Comparison of ENCODE assay signal across 24 cellular contexts in the genomic region with DNA sequence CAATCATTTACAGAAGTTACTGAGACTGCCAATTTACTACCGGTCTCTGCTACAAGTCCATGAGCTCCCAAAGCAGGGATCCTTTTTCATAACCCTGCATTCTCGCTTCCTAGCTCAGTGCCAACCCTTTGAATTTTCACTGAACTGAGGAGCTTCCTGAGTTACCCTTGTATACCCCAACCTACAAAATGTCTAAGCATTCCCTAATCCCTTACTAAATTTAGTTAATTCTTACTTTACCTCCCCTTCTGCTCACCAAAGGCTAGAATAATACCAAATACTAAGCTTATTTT. TPM values are rescaled to one million over a fixed set of nuclear protein-coding genes. Genes with fewer than 3 reads are reported as not detected.
A peak's percentile ranks its signal among the peaks of the same experiment; 100 is the strongest.
DNase-seq lines count a peak whose midpoint lies in the region; ATAC-seq and TF ChIP-seq lines count a peak whose summit lies in the region.
"Had no signal": no experiment of that assay in that cellular context is flagged by ENCODE, and none has a peak within 500 bp of the region (broad histone marks: within the 10 kb centered on the region; RNA-seq: fewer than 3 reads in every experiment).

No MANE protein-coding gene starts in this region.

- DNase-seq in activated CD8-positive, alpha-beta memory T cell treated with anti-CD3 and anti-CD28 coated beads, Interleukin-2, amount 10 ng/mL, durations not matched to agents 7 days and 5 days: no peak
- DNase-seq in activated CD8-positive, alpha-beta memory T cell treated with anti-CD3 and anti-CD28 coated beads, Interleukin-2, amount 50 U/mL, for 4 hours: no peak
- DNase-seq in Panc1 (ENCODE audit: low read depth, low spot score) (no peak), erythroblast (lab: John Stamatoyannopoulos, UW) (no peak), smooth muscle cell (lab: John Stamatoyannopoulos, UW; ENCODE audit: unreplicated experiment) (no peak), COLO668 (lab: John Stamatoyannopoulos, UW; ENCODE audit: unreplicated experiment) (no peak)
- no peak for DNase-seq in stimulated activated naive CD8-positive, alpha-beta T cell treated with anti-CD3 and anti-CD28 coated beads, Interleukin-15, amount 100 ng/mL, for 72 hours
- DNase-seq: ACHN, amniotic stem cell, COR-L47, DMS79, H7, heart left ventricle, Karpas-422, NCI-H1694 treated with DMSO at 0.1 percent for 48 hours, NCI-H526 treated with DMSO at 0.1 percent for 48 hours, nucleus accumbens, T-helper 9 cell, testis had no signal

- H3K4me2 ChIP-seq in smooth muscle cell: no peak overlapping the region
- H3K4me2 ChIP-seq: BLaER1 had no signal

- no peaks in the 10 kb centered on the region for H3K9me3 ChIP-seq in Panc1 (ENCODE audit: control insufficient read depth, insufficient read depth, low read depth, low read length)
- no peaks in the 10 kb centered on the region for H3K9me3 ChIP-seq in smooth muscle cell (replicated peaks; ENCODE audit: low read depth)
- H3K9me3 ChIP-seq: BLaER1, breast epithelium, heart left ventricle, testis had no signal

- H3K27ac Mint-ChIP-seq in activated CD8-positive, alpha-beta memory T cell treated with anti-CD3 and anti-CD28 coated beads, Interleukin-2, amount 10 ng/mL, durations not matched to agents 7 days and 5 days: peak overlapping the region; percentile 61
- H3K27ac Mint-ChIP-seq in stimulated activated naive CD8-positive, alpha-beta T cell treated with anti-CD3 and anti-CD28 coated beads, Interleukin-15, amount 100 ng/mL, for 72 hours: no peak overlapping the region

- H3K27me3 ChIP-seq in Panc1 (ENCODE audit: control insufficient read depth, insufficient read depth, low read length) (no peaks in the 10 kb centered on the region), smooth muscle cell (ENCODE audit: low read depth) (no peaks in the 10 kb centered on the region)
- H3K27me3 ChIP-seq: BLaER1, breast epithelium, heart left ventricle, testis had no signal

- peaks cover 36% of the 10 kb centered on the region for H4K20me1 ChIP-seq in smooth muscle cell (ENCODE audit: low read depth)

- 89% methylated on average over 2 of the region's 2 CpGs for WGBS in smooth muscle cell (ENCODE audit: low lambda C conversion rate)

- peaks cover 52% of the 10 kb centered on the region for H3F3A ChIP-seq in smooth muscle cell (ENCODE audit: low read depth)

- TF ChIP-seq POLR2A in erythroblast (IDR thresholded peaks at IDR 0.05; ENCODE audit: low read length): peak; percentile 4

- peaks cover 8% of the 10 kb centered on the region for H3K4me1 Mint-ChIP-seq in activated CD8-positive, alpha-beta memory T cell treated with anti-CD3 and anti-CD28 coated beads, Interleukin-2, amount 10 ng/mL, durations not matched to agents 7 days and 5 days
- peaks cover 9% of the 10 kb centered on the region for H3K4me1 Mint-ChIP-seq in stimulated activated naive CD8-positive, alpha-beta T cell treated with anti-CD3 and anti-CD28 coated beads, Interleukin-15, amount 100 ng/mL, for 72 hours

- H3K79me2 ChIP-seq in smooth muscle cell (ENCODE audit: low read depth): no peaks in the 10 kb centered on the region

- H3K27me3 Mint-ChIP-seq in activated CD8-positive, alpha-beta memory T cell treated with anti-CD3 and anti-CD28 coated beads, Interleukin-2, amount 10 ng/mL, durations not matched to agents 7 days and 5 days: no peaks in the 10 kb centered on the region
- no peaks in the 10 kb centered on the region for H3K27me3 Mint-ChIP-seq in stimulated activated naive CD8-positive, alpha-beta T cell treated with anti-CD3 and anti-CD28 coated beads, Interleukin-15, amount 100 ng/mL, for 72 hours

- in situ Hi-C loops in Panc1 (cut with HindIII; ENCODE audit: low pct_unique_long_range_greater_than_20kb, low sequenced_read_pairs): loop anchor here (25.0 kb wide), 1 partner anchor 136 kb away; a partner anchor contains a TSS

- H3K9ac ChIP-seq in smooth muscle cell (ENCODE audit: low read depth): no peak overlapping the region
- H3K9ac ChIP-seq: BLaER1 had no signal

- BruUV-seq in Panc1 (replicated peaks; lab: Mats Ljungman, UMichigan): no TSS peak

- intact Hi-C loops in Panc1 (cut with micrococcal nuclease; ENCODE audit: unreplicated experiment): no loop called here

- no peaks in the 10 kb centered on the region for H3K9me3 Mint-ChIP-seq in activated CD8-positive, alpha-beta memory T cell treated with anti-CD3 and anti-CD28 coated beads, Interleukin-2, amount 10 ng/mL, durations not matched to agents 7 days and 5 days (ENCODE audit: low read depth)
- H3K9me3 Mint-ChIP-seq in stimulated activated naive CD8-positive, alpha-beta T cell treated with anti-CD3 and anti-CD28 coated beads, Interleukin-15, amount 100 ng/mL, for 72 hours: no peaks in the 10 kb centered on the region

- H3K27ac ChIP-seq in Panc1 (ENCODE audit: low read length) (peak overlapping the region; percentile 100), smooth muscle cell (ENCODE audit: low read depth) (peak overlapping the region; percentile 62)
- H3K27ac ChIP-seq: BLaER1, coronary artery, testis had no signal

- CTCF ChIA-PET in activated CD8-positive, alpha-beta memory T cell treated with anti-CD3 and anti-CD28 coated beads, Interleukin-2, amount 10 ng/mL, durations not matched to agents 7 days and 5 days (lab: Charles Lee): interaction anchor here (0.8 to 22.1 kb wide), 6 partner anchors 8 to 194 kb away, joined by 3 to 458 read pairs (median 4); a partner anchor contains a TSS
- CTCF ChIA-PET in Panc1 (lab: Charles Lee): interaction anchor here (0.7 to 1.0 kb wide), 2 partner anchors 41 to 127 kb away, joined by 3 to 4 read pairs; no protein-coding TSS in a partner anchor

- no peak for ATAC-seq in activated CD8-positive, alpha-beta memory T cell treated with anti-CD3 and anti-CD28 coated beads, Interleukin-2, amount 10 ng/mL, durations not matched to agents 7 days and 5 days
- ATAC-seq in Panc1 (peak; percentile 7), GM21786 (IDR thresholded peaks at IDR 0.05; ENCODE audit: unreplicated experiment) (no peak)
- no peak for ATAC-seq in stimulated activated naive CD8-positive, alpha-beta T cell treated with anti-CD3 and anti-CD28 coated beads, Interleukin-15, amount 100 ng/mL, for 72 hours

- POLR2A ChIA-PET in Panc1 (lab: Charles Lee): interaction anchor here (0.6 to 1.5 kb wide), 7 partner anchors 13 to 403 kb away, joined by 3 to 10 read pairs (median 3); no protein-coding TSS in a partner anchor

- peaks cover 82% of the 10 kb centered on the region for H3K4me1 ChIP-seq in Panc1 (ENCODE audit: control insufficient read depth, insufficient read depth, low read length)
- no peaks in the 10 kb centered on the region for H3K4me1 ChIP-seq in smooth muscle cell (ENCODE audit: low read depth)
- H3K4me1 ChIP-seq: breast epithelium, testis had no signal

- H3K4me3 ChIP-seq in Panc1 (ENCODE audit: low read depth in 2 of 2, low read length in 2 of 2) (no peak overlapping the region), smooth muscle cell (no peak overlapping the region)
- H3K4me3 ChIP-seq: BLaER1, breast epithelium, coronary artery, heart left ventricle, lung, testis had no signal

- H3K36me3 Mint-ChIP-seq in activated CD8-positive, alpha-beta memory T cell treated with anti-CD3 and anti-CD28 coated beads, Interleukin-2, amount 10 ng/mL, durations not matched to agents 7 days and 5 days: peaks cover 32% of the 10 kb centered on the region

- H3K36me3 ChIP-seq in Panc1 (ENCODE audit: control insufficient read depth, insufficient read depth, low read length) (peaks cover 14% of the 10 kb centered on the region), smooth muscle cell (ENCODE audit: low read depth) (peaks cover 5% of the 10 kb centered on the region)
- H3K36me3 ChIP-seq: breast epithelium had no signal

- no peak overlapping the region for H2AFZ ChIP-seq in smooth muscle cell (ENCODE audit: low read depth)

- no peak overlapping the region for H3K4me3 Mint-ChIP-seq in activated CD8-positive, alpha-beta memory T cell treated with anti-CD3 and anti-CD28 coated beads, Interleukin-2, amount 10 ng/mL, durations not matched to agents 7 days and 5 days
- H3K4me3 Mint-ChIP-seq in stimulated activated naive CD8-positive, alpha-beta T cell treated with anti-CD3 and anti-CD28 coated beads, Interleukin-15, amount 100 ng/mL, for 72 hours: no peak overlapping the region

- no peak for TF ChIP-seq CTCF in Panc1 (IDR thresholded peaks at IDR 0.05)
- TF ChIP-seq CTCF in smooth muscle cell (IDR thresholded peaks at IDR 0.05; ENCODE audit: borderline replicate concordance, insufficient read depth, poor library complexity, severe bottlenecking): no peak

RNA-seq across cellular contexts. Expression of a gene that starts 9.6 kb away (rescaled TPM):
- 100 to 1,000 TPM; 271 to 336 TPM for total RNA-seq in activated CD8-positive, alpha-beta memory T cell treated with anti-CD3 and anti-CD28 coated beads, Interleukin-2, amount 10 ng/mL, durations not matched to agents 7 days and 5 days
- 547 TPM for total RNA-seq in Panc1 (2021; ENCODE audit: unreplicated experiment)
- polyA plus RNA-seq in Panc1 (2012; ENCODE audit: insufficient read length): 391 TPM
- total RNA-seq in smooth muscle cell: 93.8 and 108 TPM in 2 replicates
- polyA plus RNA-seq in smooth muscle cell: 108 and 126 TPM in 2 replicates

RNA-seq across cellular contexts. Expression of a gene that starts 12.7 kb away (rescaled TPM):
- total RNA-seq in activated CD8-positive, alpha-beta memory T cell treated with anti-CD3 and anti-CD28 coated beads, Interleukin-2, amount 10 ng/mL, durations not matched to agents 7 days and 5 days: 10 to 100 TPM; 26.0 to 26.7 TPM
- total RNA-seq in Panc1 (2021; ENCODE audit: unreplicated experiment) (64.1 TPM), smooth muscle cell (44.0 and 83.2 TPM in 2 replicates)
- 44.9 TPM for polyA plus RNA-seq in Panc1 (2012; ENCODE audit: insufficient read length)
- polyA plus RNA-seq in smooth muscle cell: 33.2 and 44.5 TPM in 2 replicates

RNA-seq across cellular contexts. Expression of a gene that starts 28.8 kb away (rescaled TPM):
- 100 to 1,000 TPM in 1 of 2 experiments, 10 to 100 TPM in 1; 99.6 to 124 TPM for total RNA-seq in activated CD8-positive, alpha-beta memory T cell treated with anti-CD3 and anti-CD28 coated beads, Interleukin-2, amount 10 ng/mL, durations not matched to agents 7 days and 5 days
- 93.2 TPM for total RNA-seq in Panc1 (2021; ENCODE audit: unreplicated experiment)
- 113 TPM for polyA plus RNA-seq in Panc1 (2012; ENCODE audit: insufficient read length)
- total RNA-seq in smooth muscle cell: 9.4 and 15.1 TPM in 2 replicates
- 17.5 and 72.9 TPM in 2 replicates for polyA plus RNA-seq in smooth muscle cell

RNA-seq across cellular contexts. Expression of a gene that starts 35.7 kb away (rescaled TPM):
- 10 to 100 TPM; 84.4 to 88.4 TPM for total RNA-seq in activated CD8-positive, alpha-beta memory T cell treated with anti-CD3 and anti-CD28 coated beads, Interleukin-2, amount 10 ng/mL, durations not matched to agents 7 days and 5 days
- total RNA-seq in Panc1 (2021; ENCODE audit: unreplicated experiment) (21.3 TPM), smooth muscle cell (5.0 and 6.6 TPM in 2 replicates)
- 47.7 TPM for polyA plus RNA-seq in Panc1 (2012; ENCODE audit: insufficient read length)
- 35.0 and 35.9 TPM in 2 replicates for polyA plus RNA-seq in smooth muscle cell

RNA-seq across cellular contexts. Expression of a gene that starts 47.0 kb away (rescaled TPM):
- total RNA-seq in activated CD8-positive, alpha-beta memory T cell treated with anti-CD3 and anti-CD28 coated beads, Interleukin-2, amount 10 ng/mL, durations not matched to agents 7 days and 5 days: 100 to 1,000 TPM; 100 to 110 TPM
- total RNA-seq in Panc1 (2021; ENCODE audit: unreplicated experiment) (156 TPM), smooth muscle cell (167 and 195 TPM in 2 replicates)
- 365 TPM for polyA plus RNA-seq in Panc1 (2012; ENCODE audit: insufficient read length)
- 316 and 328 TPM in 2 replicates for polyA plus RNA-seq in smooth muscle cell
